In the genomic region with DNA sequence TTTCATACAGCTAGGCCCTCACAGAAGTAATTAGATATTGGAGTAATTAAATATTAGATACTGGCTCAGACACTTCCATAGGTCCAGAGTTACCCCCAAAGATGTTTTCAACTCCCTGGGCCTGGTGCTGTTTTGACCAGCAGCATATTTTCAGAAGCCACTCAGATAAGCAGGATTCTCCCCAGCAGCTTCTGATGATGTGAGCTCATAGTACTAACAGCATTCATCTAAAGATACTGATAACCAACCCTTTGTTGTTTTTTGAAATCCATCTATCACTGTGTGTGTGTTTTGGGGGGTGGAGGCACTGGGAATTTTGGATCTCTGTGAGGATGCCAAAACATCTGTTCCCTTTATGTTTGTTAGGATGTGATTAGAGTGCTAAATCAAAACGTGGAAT, we compare ENCODE assay signal across 17 cellular contexts. TPM values are rescaled to one million over a fixed set of nuclear protein-coding genes. Genes with fewer than 3 reads are reported as not detected.
DNase-seq lines count a peak whose midpoint lies in the region; ATAC-seq and TF ChIP-seq lines count a peak whose summit lies in the region.
"Had no signal": no experiment of that assay in that cellular context is flagged by ENCODE, and none has a peak within 500 bp of the region (broad histone marks: within the 10 kb centered on the region; RNA-seq: fewer than 3 reads in every experiment).

No MANE protein-coding gene starts in this region.

- no peak for ATAC-seq in HG03469 (IDR thresholded peaks at IDR 0.05; ENCODE audit: unreplicated experiment)
- ATAC-seq: CD8-positive, alpha-beta T cell; HCT116 had no signal

- TF ChIP-seq CTCF in endodermal cell (conservative IDR thresholded peaks at IDR 0.05) (no peak), smooth muscle cell (IDR thresholded peaks at IDR 0.05; ENCODE audit: borderline replicate concordance, insufficient read depth, poor library complexity, severe bottlenecking) (no peak)

- H3K36me3 ChIP-seq in endodermal cell (ENCODE audit: control insufficient read depth, insufficient read depth, low read length), result peaks cover 6% of the 10 kb centered on the region
- no peaks in the 10 kb centered on the region for H3K36me3 ChIP-seq in smooth muscle cell (ENCODE audit: low read depth)

- H3K4me1 ChIP-seq in endodermal cell (ENCODE audit: control insufficient read depth, insufficient read depth, low read length), result no peaks in the 10 kb centered on the region
- H3K4me1 ChIP-seq in smooth muscle cell (ENCODE audit: low read depth), result no peaks in the 10 kb centered on the region

- H4K20me1 ChIP-seq in smooth muscle cell (ENCODE audit: low read depth), result no peaks in the 10 kb centered on the region

- H3K9ac ChIP-seq in endodermal cell (ENCODE audit: extremely low read depth, low read length, poor library complexity, severe bottlenecking) (no peak overlapping the region), smooth muscle cell (ENCODE audit: low read depth) (no peak overlapping the region)

- H3K4me3 Mint-ChIP-seq in endodermal cell, result no peak overlapping the region
- H3K4me3 Mint-ChIP-seq: CD14-positive monocyte; CD8-positive, alpha-beta T cell; IgD-negative memory B cell had no signal

- peaks cover 15% of the 10 kb centered on the region for H3K36me3 Mint-ChIP-seq in endodermal cell (ENCODE audit: low read depth)

- WGBS in endodermal cell (ENCODE audit: insufficient coverage in 1 of 2, insufficient read length in 1 of 2), 2 experiments, result no CpG with 5 or more reads among the region's 1 CpG
- WGBS in smooth muscle cell (ENCODE audit: low lambda C conversion rate), result 69% methylated on average over 1 of the region's 1 CpG

- peak overlapping the region; percentile 2 for H3K4me2 ChIP-seq in smooth muscle cell

- no peak overlapping the region for H2AFZ ChIP-seq in smooth muscle cell (ENCODE audit: low read depth)

- H3K9me3 Mint-ChIP-seq in endodermal cell, result no peaks in the 10 kb centered on the region
- H3K9me3 Mint-ChIP-seq: CD8-positive, alpha-beta T cell; IgD-negative memory B cell had no signal

- peak; percentile 10 for DNase-seq in DMS 273 (lab: John Stamatoyannopoulos, UW; ENCODE audit: unreplicated experiment)
- DNase-seq in DMS 273 treated with DMSO at 0.1 percent for 48 hours (lab: John Stamatoyannopoulos, UW), result no peak
- peak; percentile 32 for DNase-seq in amniotic epithelial cell (ENCODE audit: low read depth)
- no peak for DNase-seq in endodermal cell
- DNase-seq in smooth muscle cell (lab: John Stamatoyannopoulos, UW; ENCODE audit: unreplicated experiment), result no peak
- no peak for DNase-seq in T-helper 2 cell
- DNase-seq in activated effector memory CD4-positive, alpha-beta T cell treated with anti-CD3 and anti-CD28 coated beads, Interleukin-2, amount 50 U/mL, for 16 hours, result no peak
- DNase-seq: CD8-positive, alpha-beta T cell; COR-L47 had no signal

- no peaks in the 10 kb centered on the region for H3K9me3 ChIP-seq in endodermal cell (ENCODE audit: control insufficient read depth, low read length)
- no peaks in the 10 kb centered on the region for H3K9me3 ChIP-seq in smooth muscle cell (replicated peaks; ENCODE audit: low read depth)

- no peaks in the 10 kb centered on the region for H3K27me3 ChIP-seq in endodermal cell (ENCODE audit: control insufficient read depth, insufficient read depth, low read length, poor library complexity, severe bottlenecking)
- H3K27me3 ChIP-seq in smooth muscle cell (ENCODE audit: low read depth), result no peaks in the 10 kb centered on the region

- H3K27ac ChIP-seq in endodermal cell (ENCODE audit: low read depth, low read length), result no peak overlapping the region
- peak overlapping the region; percentile 44 for H3K27ac ChIP-seq in smooth muscle cell (ENCODE audit: low read depth)
- H3K27ac ChIP-seq: 22Rv1 had no signal

- no peaks in the 10 kb centered on the region for H3K27me3 Mint-ChIP-seq in endodermal cell (ENCODE audit: insufficient read depth)
- H3K27me3 Mint-ChIP-seq: IgD-negative memory B cell had no signal

- H3K79me2 ChIP-seq in smooth muscle cell (ENCODE audit: low read depth), result no peaks in the 10 kb centered on the region

- peak overlapping the region; percentile 9 for H3K4me3 ChIP-seq in endodermal cell (ENCODE audit: low read length)
- H3K4me3 ChIP-seq in smooth muscle cell, result no peak overlapping the region

- no peak overlapping the region for H3K27ac Mint-ChIP-seq in endodermal cell
- H3K27ac Mint-ChIP-seq: CD14-positive monocyte; CD8-positive, alpha-beta T cell; IgD-negative memory B cell had no signal

- H3K4me1 Mint-ChIP-seq in endodermal cell, result peaks cover 28% of the 10 kb centered on the region
- H3K4me1 Mint-ChIP-seq: CD14-positive monocyte, IgD-negative memory B cell had no signal

- H3F3A ChIP-seq in smooth muscle cell (ENCODE audit: low read depth), result no peaks in the 10 kb centered on the region

RNA-seq across cellular contexts. Expression of gene VPS50, which starts 52.7 kb away (rescaled TPM):
- total RNA-seq in endodermal cell, result 10 to 100 TPM; 13.3 to 14.9 TPM
- 13.0 TPM for polyA plus RNA-seq in endodermal cell (2013, experiment 1 of 2)
- polyA plus RNA-seq in endodermal cell (2013, experiment 2 of 2), result 14.4 TPM
- total RNA-seq in smooth muscle cell, result 26.7 and 29.7 TPM in 2 replicates
- polyA plus RNA-seq in smooth muscle cell, result 5.5 and 7.7 TPM in 2 replicates

RNA-seq across cellular contexts. Expression of gene HEPACAM2, which starts 58.6 kb away (rescaled TPM):
- not detected for total RNA-seq in endodermal cell
- polyA plus RNA-seq in endodermal cell (2013, experiment 1 of 2), result 0.32 TPM
- polyA plus RNA-seq in endodermal cell (2013, experiment 2 of 2), result 0.37 TPM
- total RNA-seq in smooth muscle cell, result not detected in 2 replicates
- not detected in 2 replicates for polyA plus RNA-seq in smooth muscle cell
- total RNA-seq: A673; CD8-positive, alpha-beta T cell; Daoy had no signal
- polyA plus RNA-seq: BJ, IgD-negative memory B cell had no signal

Comparison
In these comparisons a context has a peak if more than half of its experiments do, and no peak if none do; other contexts are left out.
1. DNase-seq: peak in DMS 273 (single experiment) and amniotic epithelial cell (single experiment); none in DMS 273 treated with DMSO at 0.1 percent for 48 hours (single experiment), endodermal cell (single experiment), smooth muscle cell (single experiment), T-helper 2 cell (0 of 5) and activated effector memory CD4-positive, alpha-beta T cell treated with anti-CD3 and anti-CD28 coated beads, Interleukin-2, amount 50 U/mL, for 16 hours (single experiment).